1 cellular context compared by ENCODE assay signal in genomic region chr1:61636392-61636791, GRCh38.
TF ChIP-seq lines count a peak whose summit lies in the region.

No MANE protein-coding gene starts in this region.

TF ChIP-seq in GM23338, 12 proteins besides CTCF, POLR2A, EP300 and RAD21 (continued from another document):
- TF ChIP-seq EZH2phosphoT487 (IDR thresholded peaks at IDR 0.05; ENCODE audit: unreplicated experiment) (no peak), JUNB (IDR thresholded peaks at IDR 0.05; ENCODE audit: unreplicated experiment) (no peak), ZNF114 (CRISPR knock-in tag; IDR thresholded peaks at IDR 0.05) (no peak)
